ENCODE assay signal across 8 cellular contexts in genomic region chr2:20223345-20224190, GRCh38. TPM values are rescaled to one million over a fixed set of nuclear protein-coding genes. Genes with fewer than 3 reads are reported as not detected.
DNase-seq lines count a peak whose midpoint lies in the region; ATAC-seq and TF ChIP-seq lines count a peak whose summit lies in the region.

No MANE protein-coding gene starts in this region.

- H3K36me3 Mint-ChIP-seq in HFFc6 (ENCODE audit: low read depth) = peaks cover 7% of the 10 kb centered on the region

- DNase-seq in NCI-H187 (lab: John Stamatoyannopoulos, UW) = peak; percentile 65 to 68
- DNase-seq in NCI-H187 treated with DMSO at 0.1 percent for 48 hours (lab: John Stamatoyannopoulos, UW) = no peak
- DNase-seq in HFFc6 = no peak
- peak; percentile 14 for DNase-seq in NCI-H446 treated with DMSO at 0.1 percent for 48 hours (lab: John Stamatoyannopoulos, UW)
- DNase-seq in breast epithelium (ENCODE audit: low spot score in 2 of 2) = peak; percentile 59 to 61
- peak in 1 of 2 donors; percentile 52 for DNase-seq in left colon
- peak in 1 of 2 donors; percentile 65 for DNase-seq in suprapubic skin (ENCODE audit: low spot score in 2 of 2)

- intact Hi-C loops in breast epithelium (cut with DNase I; ENCODE audit: low total_unique reads) (loop anchor here (5.0 kb wide), 1 partner anchor 991 kb away; no protein-coding TSS in a partner anchor), left colon (cut with DNase I, micrococcal nuclease) (loop anchor here in 1 of 2 donors (10.0 kb wide), 1 partner anchor 89 kb away; no protein-coding TSS in a partner anchor)

- H3K4me3 ChIP-seq in breast epithelium (peak overlapping the region; percentile 50 to 96 (median 77)), suprapubic skin (peak overlapping the region; percentile 92)

- TF ChIP-seq POLR2A in breast epithelium (IDR thresholded peaks at IDR 0.05) (no peak), suprapubic skin (IDR thresholded peaks at IDR 0.05) (no peak)

- no peaks in the 10 kb centered on the region for H3K9me3 Mint-ChIP-seq in HFFc6

- TF ChIP-seq EP300 in suprapubic skin (IDR thresholded peaks at IDR 0.05) = no peak

- ATAC-seq in left colon (peak; percentile 14), HG03565 (IDR thresholded peaks at IDR 0.05; ENCODE audit: unreplicated experiment) (no peak)

- WGBS in suprapubic skin = no CpG with 5 or more reads among the region's 71 CpGs

- H3K27ac ChIP-seq in breast epithelium = peak overlapping the region; percentile 94 to 95
- H3K27ac ChIP-seq in suprapubic skin = peak overlapping the region; percentile 98

- TF ChIP-seq CTCF in HFFc6 (IDR thresholded peaks at IDR 0.05) (peak; percentile 42; the same call in 1 of the 2 replicates), breast epithelium (IDR thresholded peaks at IDR 0.05) (no peak), suprapubic skin (IDR thresholded peaks at IDR 0.05) (no peak)

- H3K4me1 ChIP-seq in breast epithelium = peaks cover 6 to 18% of the 10 kb centered on the region in 2 donors
- H3K4me1 ChIP-seq in suprapubic skin = peaks cover 56% of the 10 kb centered on the region

- no peaks in the 10 kb centered on the region for H3K36me3 ChIP-seq in breast epithelium
- H3K36me3 ChIP-seq in suprapubic skin = no peaks in the 10 kb centered on the region

- peaks cover 43% of the 10 kb centered on the region for H3K4me1 Mint-ChIP-seq in HFFc6 (ENCODE audit: low read depth)

- H3K27me3 Mint-ChIP-seq in HFFc6 (ENCODE audit: insufficient read depth) = peaks cover 2% of the 10 kb centered on the region

- H3K4me3 Mint-ChIP-seq in HFFc6 = peak overlapping the region; percentile 79

- H3K27me3 ChIP-seq in breast epithelium (no peaks in the 10 kb centered on the region), suprapubic skin (peaks cover 18% of the 10 kb centered on the region)

- H3K9me3 ChIP-seq in breast epithelium = no peaks in the 10 kb centered on the region
- H3K9me3 ChIP-seq in suprapubic skin = no peaks in the 10 kb centered on the region

- peak overlapping the region; percentile 85 for H3K27ac Mint-ChIP-seq in HFFc6

RNA-seq across cellular contexts. Expression of gene SDC1, which starts 1.4 kb away (rescaled TPM):
- total RNA-seq in HFFc6 (2021; fragmentation: NEBNext Ultra II Directional; extraction: Animal tissue kit (Norgen Biotek cat#: 25700)) = 100 to 1,000 TPM in 5 of 6 experiments, 10 to 100 TPM in 1; 92.1 to 141 (median 133) TPM
- total RNA-seq in breast epithelium (10 to 100 TPM in 2 of 3 donors, 1 to 10 TPM in 1; 2.6 to 51.8 (median 38.7) TPM), left colon (100 to 1,000 TPM; 159 to 184 TPM), suprapubic skin (100 to 1,000 TPM; 258 to 892 (median 636) TPM)

Comparison
In these comparisons a context has a peak if more than half of its experiments do, and no peak if none do; other contexts are left out.
1. DNase-seq: peak in NCI-H187 (2 of 2), NCI-H446 treated with DMSO at 0.1 percent for 48 hours (single experiment) and breast epithelium (2 of 2); none in NCI-H187 treated with DMSO at 0.1 percent for 48 hours (single experiment) and HFFc6 (single experiment).